Comparison of ENCODE assay signal across 12 cellular contexts in the genomic region with DNA sequence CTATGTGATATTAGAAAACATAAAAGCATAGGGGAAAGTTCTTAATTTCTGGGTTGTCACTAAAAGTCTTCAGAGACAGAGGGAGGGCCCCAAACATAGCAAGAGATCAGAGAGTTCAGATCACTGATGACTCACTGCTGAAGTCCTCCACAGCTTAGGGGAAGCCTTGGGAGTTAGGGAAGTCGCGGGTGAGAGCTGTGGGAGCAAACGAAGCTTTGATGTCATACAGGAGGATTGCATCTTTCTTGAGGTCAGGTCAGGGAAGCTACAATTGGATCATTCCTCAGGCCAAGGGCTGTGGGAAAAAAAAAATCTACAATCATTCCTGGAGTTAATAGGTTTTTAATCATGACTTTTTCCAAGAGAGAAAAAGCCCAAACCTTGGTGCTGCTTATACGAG.
DNase-seq lines count a peak whose midpoint lies in the region; ATAC-seq and TF ChIP-seq lines count a peak whose summit lies in the region.
"Had no signal": no experiment of that assay in that cellular context is flagged by ENCODE, and none has a peak within 500 bp of the region (broad histone marks: within the 10 kb centered on the region; RNA-seq: fewer than 3 reads in every experiment).

No MANE protein-coding gene starts in this region.

- H3K4me3 ChIP-seq in adipocyte (ENCODE audit: low read length) (peak overlapping the region; percentile 0), heart left ventricle (no peak overlapping the region)

- H3K4me1 ChIP-seq in adipocyte (ENCODE audit: control insufficient read depth, insufficient read depth, low read length), result peaks cover 43% of the 10 kb centered on the region
- peaks cover 0 to 18% (median 0%) of the 10 kb centered on the region in 12 donors for H3K4me1 ChIP-seq in heart left ventricle
- H3K4me1 ChIP-seq: Caco-2 had no signal

- H3K27me3 ChIP-seq in adipocyte (replicated peaks; ENCODE audit: control insufficient read depth, insufficient read depth, low read length) (no peaks in the 10 kb centered on the region), heart left ventricle (no peaks in the 10 kb centered on the region)

- intact Hi-C loops in heart left ventricle (cut with DNase I), result no loop called here
- intact Hi-C loops in sciatic nerve (cut with DNase I), result no loop called here
- intact Hi-C loops in left colon (cut with DNase I, micrococcal nuclease), result no loop called here

- no peaks in the 10 kb centered on the region for H3K36me3 ChIP-seq in adipocyte (ENCODE audit: control insufficient read depth, insufficient read depth, low read length, severe bottlenecking)
- H3K36me3 ChIP-seq in heart left ventricle, result no peaks in the 10 kb centered on the region

- DNase-seq in EH (ENCODE audit: low read depth), result peak; percentile 99
- DNase-seq in adipocyte (ENCODE audit: low read depth), result peak; percentile 71
- DNase-seq in heart left ventricle, result no peak
- DNase-seq in sciatic nerve (ENCODE audit: low spot score), result no peak
- no peak for DNase-seq in left colon
- DNase-seq in inferior parietal cortex (ENCODE audit: extremely low spot score), result no peak
- DNase-seq in GF-D8 (lab: John Stamatoyannopoulos, UW), result no peak
- DNase-seq: Caco-2; effector memory CD8-positive, alpha-beta T cell; H9; NCI-H1105 had no signal

- TF ChIP-seq POLR2A in heart left ventricle (IDR thresholded peaks at IDR 0.05), result no peak

- ATAC-seq in heart left ventricle, result peak in 3 of 4 donors; percentile 61 to 83 (median 65)
- ATAC-seq in sciatic nerve, result peak; percentile 81
- no peak for ATAC-seq in GM18498 (IDR thresholded peaks at IDR 0.05; ENCODE audit: unreplicated experiment)
- no peak for ATAC-seq in left colon
- ATAC-seq: effector memory CD8-positive, alpha-beta T cell had no signal

- peak overlapping the region in 5 of 12 donors; percentile 18 to 52 (median 30) for H3K27ac ChIP-seq in heart left ventricle

- H3K9ac ChIP-seq in adipocyte (ENCODE audit: low read length), result peak overlapping the region; percentile 64

- 61 to 67% (median 64%) methylated on average over 4 of the region's 4 CpGs for WGBS in heart left ventricle, 4 donors

- TF ChIP-seq CTCF in heart left ventricle (IDR thresholded peaks at IDR 0.05), result no peak

- H3K9me3 ChIP-seq in adipocyte (ENCODE audit: control insufficient read depth, low read length) (no peaks in the 10 kb centered on the region), heart left ventricle (no peaks in the 10 kb centered on the region)
- H3K9me3 ChIP-seq: Caco-2 had no signal

Comparison
In these comparisons a context has a peak if more than half of its experiments do, and no peak if none do; other contexts are left out.
1. DNase-seq: peak in EH (single experiment) and adipocyte (single experiment); none in heart left ventricle (0 of 5), sciatic nerve (single experiment), left colon (0 of 2), inferior parietal cortex (single experiment) and GF-D8 (single experiment).
2. ATAC-seq: peak in heart left ventricle (3 of 4) and sciatic nerve (single experiment); none in GM18498 (single experiment) and left colon (single experiment).